30 cellular contexts compared by ENCODE assay signal in the genomic region with DNA sequence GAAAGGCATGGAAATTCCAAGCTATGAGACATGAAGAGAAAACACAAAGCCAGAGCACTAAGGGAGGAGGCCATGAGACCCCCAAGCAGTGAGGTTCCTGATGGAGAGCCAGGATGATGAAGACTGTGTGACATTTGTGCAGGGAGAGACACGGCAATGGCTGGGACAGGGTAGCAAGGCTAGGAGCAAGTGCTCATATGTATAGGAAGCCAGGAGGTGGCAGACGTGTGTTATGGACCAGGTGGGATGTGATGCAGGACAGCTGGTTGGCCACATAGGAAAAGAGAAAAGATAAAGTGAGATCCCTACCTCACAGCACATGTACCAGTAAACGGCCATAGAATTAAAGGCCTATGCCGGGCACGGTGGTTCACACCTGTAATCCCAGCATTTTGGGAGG.
DNase-seq lines count a peak whose midpoint lies in the region; ATAC-seq and TF ChIP-seq lines count a peak whose summit lies in the region.
"Had no signal": no experiment of that assay in that cellular context is flagged by ENCODE, and none has a peak within 500 bp of the region (broad histone marks: within the 10 kb centered on the region; RNA-seq: fewer than 3 reads in every experiment).

No MANE protein-coding gene starts in this region.

- TF ChIP-seq CTCF in GM12865 (IDR thresholded peaks at IDR 0.05; ENCODE audit: insufficient read depth, low read depth, low read length, missing control alignments) (no peak), HCT116 (IDR thresholded peaks at IDR 0.05 in 2 of 3, conservative IDR thresholded peaks at IDR 0.05 in 1 of 3; ENCODE audit: borderline replicate concordance in 1 of 3, insufficient read depth in 1 of 3, low read depth in 2 of 3, low read length in 2 of 3) (0 out of 6 replicates have a peak, but pooled peaks of 2 of the 3 experiments have one; percentile 9 to 24), brain (conservative IDR thresholded peaks at IDR 0.05) (no peak), fibroblast of pulmonary artery (IDR thresholded peaks at IDR 0.05; ENCODE audit: low read length, missing control alignments) (no peak), right atrium auricular region (IDR thresholded peaks at IDR 0.05) (no peak)

- H3K4me1 Mint-ChIP-seq in brain = peaks cover 56% of the 10 kb centered on the region
- H3K4me1 Mint-ChIP-seq: IgD-negative memory B cell had no signal

- peak; percentile 14 for DNase-seq in GM12865 (ENCODE audit: low read depth)
- no peak for DNase-seq in HCT116 (ENCODE audit: low read depth, low spot score)
- peak; percentile 13 for DNase-seq in fibroblast of pulmonary artery (ENCODE audit: low read depth)
- no peak for DNase-seq in right atrium auricular region (ENCODE audit: low spot score)
- DNase-seq in GOT3 (lab: John Stamatoyannopoulos, UW) = no peak
- DNase-seq: activated CD4-positive, CD25-positive, alpha-beta regulatory T cell treated with anti-CD3 and anti-CD28 coated beads, Interleukin-2, amount 50 U/mL, for 72 hours; activated CD8-positive, alpha-beta memory T cell treated with anti-CD3 and anti-CD28 coated beads, Interleukin-2, amount 50 U/mL, for 48 hours; activated CD8-positive, alpha-beta T cell treated with anti-CD3 and anti-CD28 coated beads for 36 hours; activated naive CD4-positive, alpha-beta T cell treated with anti-CD3 and anti-CD28 coated beads for 36 hours; BE2C; CD8-positive, alpha-beta T cell; colonic mucosa; foreskin keratinocyte; H7; kidney; left ventricle myocardium superior; NCI-H1092; NCI-H187; NCI-H510A treated with DMSO at 0.1 percent for 48 hours; PC-9; stimulated activated CD8-positive, alpha-beta memory T cell treated with anti-CD3 and anti-CD28 coated beads, Interleukin-4, amount 100 ng/mL, for 48 hours had no signal

- ATAC-seq in HCT116 (peak; percentile 64), GM18867 (IDR thresholded peaks at IDR 0.05; ENCODE audit: unreplicated experiment) (no peak)
- ATAC-seq: activated CD8-positive, alpha-beta T cell treated with anti-CD3 and anti-CD28 coated beads for 36 hours; CD8-positive, alpha-beta T cell; esophagus mucosa; foreskin keratinocyte; left ventricle myocardium superior; Right ventricle myocardium inferior; sciatic nerve had no signal

- peaks cover 2% of the 10 kb centered on the region for H3K27me3 Mint-ChIP-seq in brain
- H3K27me3 Mint-ChIP-seq: activated CD8-positive, alpha-beta T cell treated with anti-CD3 and anti-CD28 coated beads for 36 hours; progenitor cell of endocrine pancreas; stimulated activated naive CD8-positive, alpha-beta T cell treated with anti-CD3 and anti-CD28 coated beads, Interleukin-15, Interleukin-2, amounts not matched to agents 100 ng/mL and 50 ng/mL, for 24 hours had no signal

- H3K27me3 ChIP-seq in HCT116 (ENCODE audit: insufficient read depth, low read length) (no peaks in the 10 kb centered on the region), right atrium auricular region (no peaks in the 10 kb centered on the region)
- H3K27me3 ChIP-seq: BE2C, colonic mucosa, foreskin keratinocyte, neutrophil had no signal

- BruUV-seq in HCT116 (replicated peaks; lab: Mats Ljungman, UMichigan) = no TSS peak

- H3K4me3 ChIP-seq in GM12865 (ENCODE audit: low read depth, low read length) (no peak overlapping the region), HCT116 (replicated peaks in 1 of 2; ENCODE audit: low read depth in 1 of 2, low read length in 2 of 2) (no peak overlapping the region), fibroblast of pulmonary artery (replicated peaks; ENCODE audit: low read depth, low read length) (no peak overlapping the region), right atrium auricular region (no peak overlapping the region)
- H3K4me3 ChIP-seq: colonic mucosa, PC-9 had no signal

- no peaks in the 10 kb centered on the region for H3K9me3 ChIP-seq in HCT116 (ENCODE audit: control insufficient read depth in 1 of 2, insufficient read depth in 1 of 2, low read depth in 1 of 2, low read length in 2 of 2)
- H3K9me3 ChIP-seq in right atrium auricular region = no peaks in the 10 kb centered on the region
- H3K9me3 ChIP-seq: BE2C, colonic mucosa, neutrophil had no signal

- no peak overlapping the region for H2AFZ ChIP-seq in HCT116 (ENCODE audit: low read depth, low read length, poor library complexity, severe bottlenecking)
- H2AFZ ChIP-seq: PC-9 had no signal

- no peaks in the 10 kb centered on the region for H3K79me2 ChIP-seq in HCT116 (ENCODE audit: insufficient read depth, low read length)

- no peak overlapping the region for H3K9ac ChIP-seq in HCT116 (ENCODE audit: low read length)

- H3K36me3 Mint-ChIP-seq in brain = peaks cover 62% of the 10 kb centered on the region
- H3K36me3 Mint-ChIP-seq: IgD-negative memory B cell had no signal

- peak; percentile 20; the same call in 1 of the 2 replicates for TF ChIP-seq RAD21 in HCT116 (IDR thresholded peaks at IDR 0.05; ENCODE audit: low read depth)

- no peak for TF ChIP-seq POLR2A in HCT116 (IDR thresholded peaks at IDR 0.05; ENCODE audit: borderline replicate concordance, extremely low read depth, insufficient read depth, insufficient read length)

- POLR2A ChIA-PET in HCT116 (lab: Charles Lee) = no interaction called here

- peak overlapping the region in 4 of 5 experiments; percentile 50 to 98 (median 82) for H3K27ac Mint-ChIP-seq in brain
- H3K27ac Mint-ChIP-seq: activated CD8-positive, alpha-beta T cell treated with anti-CD3 and anti-CD28 coated beads for 36 hours; activated naive CD4-positive, alpha-beta T cell treated with anti-CD3 and anti-CD28 coated beads for 36 hours; CD8-positive, alpha-beta T cell; IgD-negative memory B cell; progenitor cell of endocrine pancreas; stimulated activated naive CD8-positive, alpha-beta T cell treated with anti-CD3 and anti-CD28 coated beads, Interleukin-15, Interleukin-2, amounts not matched to agents 100 ng/mL and 50 ng/mL, for 24 hours had no signal

- H3K27ac ChIP-seq in HCT116 (ENCODE audit: low read depth, low read length) = no peak overlapping the region
- H3K27ac ChIP-seq in right atrium auricular region = no peak overlapping the region
- H3K27ac ChIP-seq: colonic mucosa, foreskin keratinocyte, neutrophil, PC-9 had no signal

- no peak overlapping the region for H3K4me3 Mint-ChIP-seq in brain
- H3K4me3 Mint-ChIP-seq: activated CD8-positive, alpha-beta T cell treated with anti-CD3 and anti-CD28 coated beads for 36 hours; activated naive CD4-positive, alpha-beta T cell treated with anti-CD3 and anti-CD28 coated beads for 36 hours; CD8-positive, alpha-beta T cell; IgD-negative memory B cell; stimulated activated naive CD8-positive, alpha-beta T cell treated with anti-CD3 and anti-CD28 coated beads, Interleukin-15, Interleukin-2, amounts not matched to agents 100 ng/mL and 50 ng/mL, for 24 hours had no signal

- H3K36me3 ChIP-seq in HCT116 (ENCODE audit: control insufficient read depth in 1 of 2, insufficient read depth in 2 of 2, low read length in 2 of 2) = no peaks in the 10 kb centered on the region
- H3K36me3 ChIP-seq in right atrium auricular region = no peaks in the 10 kb centered on the region
- H3K36me3 ChIP-seq: BE2C, colonic mucosa, neutrophil had no signal

- no peaks in the 10 kb centered on the region for H4K20me1 ChIP-seq in HCT116 (ENCODE audit: insufficient read depth)

- H3K9me2 ChIP-seq in HCT116 (ENCODE audit: insufficient read depth) = no peaks in the 10 kb centered on the region

- intact Hi-C loops in HCT116 (cut with micrococcal nuclease) = loop anchor here (5.0 to 10.0 kb wide), 2 partner anchors 94 to 566 kb away; no protein-coding TSS in a partner anchor

- H3K4me2 ChIP-seq in HCT116 (ENCODE audit: low read length) = no peak overlapping the region
- H3K4me2 ChIP-seq: PC-9 had no signal

- CTCF ChIA-PET in HCT116 (lab: Charles Lee) = interaction anchor here (1.0 to 1.9 kb wide), 2 partner anchors 81 to 104 kb away, joined by 3 to 10 read pairs; no protein-coding TSS in a partner anchor

- no peaks in the 10 kb centered on the region for H3K4me1 ChIP-seq in HCT116 (ENCODE audit: control insufficient read depth in 1 of 2, insufficient read depth in 2 of 2, low read length in 2 of 2)
- peaks cover 0 to 3% of the 10 kb centered on the region in 2 donors for H3K4me1 ChIP-seq in right atrium auricular region
- H3K4me1 ChIP-seq: BE2C, colonic mucosa, foreskin keratinocyte had no signal

- RAD21 ChIA-PET in HCT116 (lab: Charles Lee; ENCODE audit: low non-redundant PET in 1 of 2, low total read pairs in 2 of 2, uncharacterized antibody in 2 of 2, unreplicated experiment in 2 of 2) = no interaction called here

- H3K9me3 Mint-ChIP-seq in brain = peaks cover 0 to 4% (median 0%) of the 10 kb centered on the region in 5 experiments
- H3K9me3 Mint-ChIP-seq: activated CD8-positive, alpha-beta T cell treated with anti-CD3 and anti-CD28 coated beads for 36 hours; activated naive CD4-positive, alpha-beta T cell treated with anti-CD3 and anti-CD28 coated beads for 36 hours; CD8-positive, alpha-beta T cell; stimulated activated naive CD8-positive, alpha-beta T cell treated with anti-CD3 and anti-CD28 coated beads, Interleukin-15, Interleukin-2, amounts not matched to agents 100 ng/mL and 50 ng/mL, for 24 hours had no signal

TF ChIP-seq in HCT116, 20 proteins besides CTCF, POLR2A, EP300 and RAD21 (continues in another document):
- TF ChIP-seq, protein P1, sequence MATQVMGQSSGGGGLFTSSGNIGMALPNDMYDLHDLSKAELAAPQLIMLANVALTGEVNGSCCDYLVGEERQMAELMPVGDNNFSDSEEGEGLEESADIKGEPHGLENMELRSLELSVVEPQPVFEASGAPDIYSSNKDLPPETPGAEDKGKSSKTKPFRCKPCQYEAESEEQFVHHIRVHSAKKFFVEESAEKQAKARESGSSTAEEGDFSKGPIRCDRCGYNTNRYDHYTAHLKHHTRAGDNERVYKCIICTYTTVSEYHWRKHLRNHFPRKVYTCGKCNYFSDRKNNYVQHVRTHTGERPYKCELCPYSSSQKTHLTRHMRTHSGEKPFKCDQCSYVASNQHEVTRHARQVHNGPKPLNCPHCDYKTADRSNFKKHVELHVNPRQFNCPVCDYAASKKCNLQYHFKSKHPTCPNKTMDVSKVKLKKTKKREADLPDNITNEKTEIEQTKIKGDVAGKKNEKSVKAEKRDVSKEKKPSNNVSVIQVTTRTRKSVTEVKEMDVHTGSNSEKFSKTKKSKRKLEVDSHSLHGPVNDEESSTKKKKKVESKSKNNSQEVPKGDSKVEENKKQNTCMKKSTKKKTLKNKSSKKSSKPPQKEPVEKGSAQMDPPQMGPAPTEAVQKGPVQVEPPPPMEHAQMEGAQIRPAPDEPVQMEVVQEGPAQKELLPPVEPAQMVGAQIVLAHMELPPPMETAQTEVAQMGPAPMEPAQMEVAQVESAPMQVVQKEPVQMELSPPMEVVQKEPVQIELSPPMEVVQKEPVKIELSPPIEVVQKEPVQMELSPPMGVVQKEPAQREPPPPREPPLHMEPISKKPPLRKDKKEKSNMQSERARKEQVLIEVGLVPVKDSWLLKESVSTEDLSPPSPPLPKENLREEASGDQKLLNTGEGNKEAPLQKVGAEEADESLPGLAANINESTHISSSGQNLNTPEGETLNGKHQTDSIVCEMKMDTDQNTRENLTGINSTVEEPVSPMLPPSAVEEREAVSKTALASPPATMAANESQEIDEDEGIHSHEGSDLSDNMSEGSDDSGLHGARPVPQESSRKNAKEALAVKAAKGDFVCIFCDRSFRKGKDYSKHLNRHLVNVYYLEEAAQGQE (IDR thresholded peaks at IDR 0.05; ENCODE audit: low read depth) = no peak
- no peak for TF ChIP-seq TCF7L2 (IDR thresholded peaks at IDR 0.05; ENCODE audit: borderline replicate concordance, extremely low read depth, insufficient read depth, insufficient read length)

Comparison
In these comparisons a context has a peak if more than half of its experiments do, and no peak if none do; other contexts are left out.
1. DNase-seq: peak in GM12865 (single experiment) and fibroblast of pulmonary artery (single experiment); none in HCT116 (single experiment), right atrium auricular region (single experiment) and GOT3 (single experiment).
2. CTCF ChIP-seq: peak in HCT116 (2 of 3); none in GM12865 (single experiment), brain (0 of 2), fibroblast of pulmonary artery (single experiment) and right atrium auricular region (0 of 2).